Comparison of ENCODE assay signal across 8 cellular contexts in genomic region chr12:106136263-106136662, GRCh38. TPM values are rescaled to one million over a fixed set of nuclear protein-coding genes. Genes with fewer than 3 reads are reported as not detected.
A peak's percentile ranks its signal among the peaks of the same experiment; 100 is the strongest.
DNase-seq lines count a peak whose midpoint lies in the region; ATAC-seq and TF ChIP-seq lines count a peak whose summit lies in the region.

No MANE protein-coding gene starts in this region.

- ATAC-seq in HCT116 (no peak), lung (ENCODE audit: insufficient read depth, low FRiP score) (no peak)

- peaks cover 42% of the 10 kb centered on the region for H3K27me3 ChIP-seq in BE2C
- no peaks in the 10 kb centered on the region for H3K27me3 ChIP-seq in HCT116 (ENCODE audit: insufficient read depth, low read length)
- no peaks in the 10 kb centered on the region for H3K27me3 ChIP-seq in lung (ENCODE audit: control insufficient read depth, insufficient read depth)

- peaks cover 61% of the 10 kb centered on the region for H3K27me3 Mint-ChIP-seq in activated CD4-positive, alpha-beta memory T cell treated with anti-CD3 and anti-CD28 coated beads for 36 hours

- no peaks in the 10 kb centered on the region for H3K79me2 ChIP-seq in HCT116 (ENCODE audit: insufficient read depth, low read length)

- no peak overlapping the region for H3K9ac ChIP-seq in HCT116 (ENCODE audit: low read length)

- H3K9me3 Mint-ChIP-seq in activated CD4-positive, alpha-beta memory T cell treated with anti-CD3 and anti-CD28 coated beads for 36 hours = no peaks in the 10 kb centered on the region

- H3K9me3 ChIP-seq in BE2C (no peaks in the 10 kb centered on the region), HCT116 (ENCODE audit: control insufficient read depth in 1 of 2, insufficient read depth in 1 of 2, low read depth in 1 of 2, low read length in 2 of 2) (no peaks in the 10 kb centered on the region), lung (ENCODE audit: control insufficient read depth in 2 of 2, insufficient read depth in 1 of 2, low read length in 1 of 2) (no peaks in the 10 kb centered on the region)

- CTCF ChIA-PET in HCT116 (lab: Charles Lee) = interaction anchor here (0.7 to 6.2 kb wide), 8 partner anchors 9 to 715 kb away, joined by 3 to 36 read pairs (median 4); no protein-coding TSS in a partner anchor
- CTCF ChIA-PET in activated CD4-positive, alpha-beta memory T cell treated with anti-CD3 and anti-CD28 coated beads for 36 hours (lab: Charles Lee) = interaction anchor here (0.6 to 5.1 kb wide), 20 partner anchors 8 to 720 kb away, joined by 3 to 80 read pairs (median 7); no protein-coding TSS in a partner anchor

- H3K27ac ChIP-seq in HCT116 (ENCODE audit: low read depth, low read length) = no peak overlapping the region
- H3K27ac ChIP-seq in lung (ENCODE audit: low read depth in 1 of 2, low read length in 1 of 2) = peak overlapping the region; percentile 2 to 99

- H3K4me1 ChIP-seq in BE2C = no peaks in the 10 kb centered on the region
- peaks cover 28 to 40% of the 10 kb centered on the region in 2 experiments for H3K4me1 ChIP-seq in HCT116 (ENCODE audit: control insufficient read depth in 1 of 2, insufficient read depth in 2 of 2, low read length in 2 of 2)
- peaks cover 12 to 26% of the 10 kb centered on the region in 2 donors for H3K4me1 ChIP-seq in lung (ENCODE audit: control insufficient read depth in 2 of 2, insufficient read depth in 2 of 2, low read length in 2 of 2)

- TF ChIP-seq POLR2A in HCT116 (IDR thresholded peaks at IDR 0.05; ENCODE audit: borderline replicate concordance, extremely low read depth, insufficient read depth, insufficient read length) = no peak

- no peak overlapping the region for H3K4me3 ChIP-seq in BE2C (ENCODE audit: low read depth, low read length)
- no peak overlapping the region for H3K4me3 ChIP-seq in HCT116 (replicated peaks in 1 of 2; ENCODE audit: low read depth in 1 of 2, low read length in 2 of 2)
- H3K4me3 ChIP-seq in lung = peak overlapping the region; percentile 33

- DNase-seq in BE2C (peak; percentile 82), HCT116 (ENCODE audit: low read depth, low spot score) (peak; percentile 37), NCI-H526 treated with DMSO at 0.1 percent for 48 hours (lab: John Stamatoyannopoulos, UW) (peak; percentile 67), lung (ENCODE audit: low spot score) (peak; percentile 85), HPDE6-E6E7 (ENCODE audit: extremely low spot score) (no peak)
- peak; percentile 81 for DNase-seq in activated CD4-positive, alpha-beta memory T cell treated with anti-CD3 and anti-CD28 coated beads for 36 hours
- peak; percentile 53 for DNase-seq in effector CD4-positive, alpha-beta T cell
- peak; percentile 70 to 84 for DNase-seq in stimulated activated CD4-positive, alpha-beta T cell treated with anti-CD3 and anti-CD28 coated beads, Interleukin-4, amount 100 ng/mL, for 48 hours (ENCODE audit: low read depth in 2 of 2)

- H3K27ac Mint-ChIP-seq in activated CD4-positive, alpha-beta memory T cell treated with anti-CD3 and anti-CD28 coated beads for 36 hours = no peak overlapping the region

- no peaks in the 10 kb centered on the region for H3K9me2 ChIP-seq in HCT116 (ENCODE audit: insufficient read depth)

- peak; percentile 95 for TF ChIP-seq RAD21 in HCT116 (IDR thresholded peaks at IDR 0.05; ENCODE audit: low read depth)

- peak overlapping the region; percentile 22 for H3K4me2 ChIP-seq in HCT116 (ENCODE audit: low read length)

- H3K36me3 ChIP-seq in BE2C (no peaks in the 10 kb centered on the region), HCT116 (ENCODE audit: control insufficient read depth in 1 of 2, insufficient read depth in 2 of 2, low read length in 2 of 2) (no peaks in the 10 kb centered on the region), lung (ENCODE audit: control insufficient read depth in 2 of 2, insufficient read depth in 2 of 2, low read length in 2 of 2) (peaks cover 0 to 2% of the 10 kb centered on the region in 2 donors)

- H3K4me1 Mint-ChIP-seq in activated CD4-positive, alpha-beta memory T cell treated with anti-CD3 and anti-CD28 coated beads for 36 hours (ENCODE audit: low read depth) = peaks cover 13% of the 10 kb centered on the region

- RAD21 ChIA-PET in HCT116 (lab: Charles Lee; ENCODE audit: low non-redundant PET in 1 of 2, low total read pairs in 2 of 2, uncharacterized antibody in 2 of 2, unreplicated experiment in 2 of 2) = interaction anchor here in 1 of 2 experiments (0.7 to 1.2 kb wide), 2 partner anchors 427 to 716 kb away, joined by 3 read pairs; no protein-coding TSS in a partner anchor

- H3K36me3 Mint-ChIP-seq in activated CD4-positive, alpha-beta memory T cell treated with anti-CD3 and anti-CD28 coated beads for 36 hours = no peaks in the 10 kb centered on the region

- TF ChIP-seq CTCF in BE2C (IDR thresholded peaks at IDR 0.05; ENCODE audit: low read depth, low read length) (peak; percentile 84), HCT116 (IDR thresholded peaks at IDR 0.05 in 2 of 3, conservative IDR thresholded peaks at IDR 0.05 in 1 of 3; ENCODE audit: borderline replicate concordance in 1 of 3, insufficient read depth in 1 of 3, low read depth in 2 of 3, low read length in 2 of 3) (peak; percentile 69 to 89 (median 83)), lung (IDR thresholded peaks at IDR 0.05; ENCODE audit: control extremely low read depth, extremely low read depth) (peak; percentile 87)

- H4K20me1 ChIP-seq in HCT116 (ENCODE audit: insufficient read depth) = no peaks in the 10 kb centered on the region

- BruUV-seq in HCT116 (replicated peaks; lab: Mats Ljungman, UMichigan) = no TSS peak

- intact Hi-C loops in HCT116 (cut with micrococcal nuclease) = loop anchor here (1.0 to 10.0 kb wide), 4 partner anchors 431 to 1931 kb away; no protein-coding TSS in a partner anchor
- intact Hi-C loops in activated CD4-positive, alpha-beta memory T cell treated with anti-CD3 and anti-CD28 coated beads for 36 hours (cut with micrococcal nuclease) = loop anchor here (1.0 to 5.0 kb wide), 3 partner anchors 86 to 716 kb away; no protein-coding TSS in a partner anchor

- 4 to 5% methylated on average over 13 of the region's 13 CpGs for whole genome bisulfite sequencing in lung, 2 donors

- H3K4me3 Mint-ChIP-seq in activated CD4-positive, alpha-beta memory T cell treated with anti-CD3 and anti-CD28 coated beads for 36 hours = no peak overlapping the region

- POLR2A ChIA-PET in HCT116 (lab: Charles Lee) = no interaction called here
- POLR2A ChIA-PET in activated CD4-positive, alpha-beta memory T cell treated with anti-CD3 and anti-CD28 coated beads for 36 hours (lab: Charles Lee) = no interaction called here

- no peak overlapping the region for H2AFZ ChIP-seq in HCT116 (ENCODE audit: low read depth, low read length, poor library complexity, severe bottlenecking)

TF ChIP-seq in HCT116, 20 proteins besides CTCF, POLR2A, EP300 and RAD21:
- TF ChIP-seq EZH2phosphoT487 (IDR thresholded peaks at IDR 0.05; ENCODE audit: borderline replicate concordance) (no peak), POLR2AphosphoS5 (IDR thresholded peaks at IDR 0.05; ENCODE audit: low read depth, low read length) (no peak), ZBTB33 (IDR thresholded peaks at IDR 0.05; ENCODE audit: extremely low read depth, insufficient replicate concordance, low read length) (no peak), CEBPB (IDR thresholded peaks at IDR 0.05; ENCODE audit: low read depth) (no peak), FOSL1 (IDR thresholded peaks at IDR 0.05; ENCODE audit: low read depth) (no peak)
- TF ChIP-seq, protein P1, sequence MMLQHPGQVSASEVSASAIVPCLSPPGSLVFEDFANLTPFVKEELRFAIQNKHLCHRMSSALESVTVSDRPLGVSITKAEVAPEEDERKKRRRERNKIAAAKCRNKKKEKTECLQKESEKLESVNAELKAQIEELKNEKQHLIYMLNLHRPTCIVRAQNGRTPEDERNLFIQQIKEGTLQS (IDR thresholded peaks at IDR 0.05) = no peak

RNA-seq across cellular contexts. Expression of gene NUAK1, which starts 2.5 kb away (rescaled TPM):
- 0.94 TPM for polyA plus RNA-seq in BE2C (2012; ENCODE audit: insufficient read depth, insufficient read length, low read depth)
- total RNA-seq in HCT116 (2021; ENCODE audit: unreplicated experiment) (7.4 TPM), lung (10 to 100 TPM; 13.0 to 14.1 TPM)
- polyA plus RNA-seq in HCT116 (2012) = 5.9 and 6.2 TPM in 2 replicates
- under 1 TPM in 1 of 2 experiments, not detected in 1; 0.05 TPM for total RNA-seq in activated CD4-positive, alpha-beta memory T cell treated with anti-CD3 and anti-CD28 coated beads for 36 hours
- polyA plus RNA-seq in lung = 1 to 10 TPM; 2.9 to 5.5 TPM
